ENCODE assay signal across 1 cellular context in genomic region chr10:128932071-128932820, GRCh38.
TF ChIP-seq lines count a peak whose summit lies in the region.

No MANE protein-coding gene starts in this region.

TF ChIP-seq in H1, 55 proteins besides CTCF, POLR2A, EP300 and RAD21:
- TF ChIP-seq CHD2 (IDR thresholded peaks at IDR 0.05; ENCODE audit: low read length) = no peak
- TF ChIP-seq RNF2 (IDR thresholded peaks at IDR 0.05; ENCODE audit: borderline replicate concordance, low read depth, low read length, missing control alignments, poor library complexity, severe bottlenecking) = no peak
- no peak for TF ChIP-seq ASH2L (IDR thresholded peaks at IDR 0.05; ENCODE audit: low read length)
- no peak for TF ChIP-seq SRF (IDR thresholded peaks at IDR 0.05; ENCODE audit: low read depth, low read length)
- no peak for TF ChIP-seq SP4 (IDR thresholded peaks at IDR 0.05; ENCODE audit: low read length)
- no peak for TF ChIP-seq RFX5 (IDR thresholded peaks at IDR 0.05; ENCODE audit: borderline replicate concordance, low read depth, low read length)
- no peak for TF ChIP-seq CHD7 (IDR thresholded peaks at IDR 0.05; ENCODE audit: insufficient replicate concordance, low read length)
- no peak for TF ChIP-seq CEBPB (IDR thresholded peaks at IDR 0.05; ENCODE audit: low read depth, low read length)
- TF ChIP-seq TEAD4 (IDR thresholded peaks at IDR 0.05; ENCODE audit: low read depth, low read length) = no peak
- no peak for TF ChIP-seq SIN3A (conservative IDR thresholded peaks at IDR 0.05 in 1 of 2, IDR thresholded peaks at IDR 0.05 in 1 of 2; ENCODE audit: low read depth in 1 of 2, low read length in 2 of 2)
- no peak for TF ChIP-seq PHF8 (conservative IDR thresholded peaks at IDR 0.05; ENCODE audit: low read depth, low read length)
- no peak for TF ChIP-seq POU5F1 (IDR thresholded peaks at IDR 0.05; ENCODE audit: low read depth, low read length)
- no peak for TF ChIP-seq MAX (IDR thresholded peaks at IDR 0.05)
